Comparison of ENCODE assay signal across 11 cellular contexts in genomic region chr19:48632692-48633147, GRCh38. TPM values are rescaled to one million over a fixed set of nuclear protein-coding genes. Genes with fewer than 3 reads are reported as not detected.
DNase-seq lines count a peak whose midpoint lies in the region; ATAC-seq and TF ChIP-seq lines count a peak whose summit lies in the region.
"Had no signal": no experiment of that assay in that cellular context is flagged by ENCODE, and none has a peak within 500 bp of the region (broad histone marks: within the 10 kb centered on the region; RNA-seq: fewer than 3 reads in every experiment).

No MANE protein-coding gene starts in this region.

- no peak for TF ChIP-seq CTCF in WERI-Rb-1 (IDR thresholded peaks at IDR 0.05; ENCODE audit: low read depth, low read length)
- TF ChIP-seq CTCF in left ventricle myocardium inferior (IDR thresholded peaks at IDR 0.05; ENCODE audit: borderline replicate concordance) = no peak
- TF ChIP-seq CTCF in thyroid gland (IDR thresholded peaks at IDR 0.05) = no peak

- H3K4me1 Mint-ChIP-seq in activated T-cell treated with anti-CD3 and anti-CD28 coated beads, Interleukin-2, amount 50 U/mL, for 24 hours (ENCODE audit: low read depth) = peaks cover 58% of the 10 kb centered on the region
- peaks cover 37% of the 10 kb centered on the region for H3K4me1 Mint-ChIP-seq in activated T-cell treated with anti-CD3 and anti-CD28 coated beads, Interleukin-2, amount 50 U/mL, for 4 hours (ENCODE audit: low read depth)

- peak overlapping the region; percentile 94 for H3K27ac Mint-ChIP-seq in activated T-cell treated with anti-CD3 and anti-CD28 coated beads, Interleukin-2, amount 50 U/mL, for 24 hours

- H3K27me3 Mint-ChIP-seq in activated T-cell treated with anti-CD3 and anti-CD28 coated beads, Interleukin-2, amount 50 U/mL, for 24 hours = no peaks in the 10 kb centered on the region
- H3K27me3 Mint-ChIP-seq in activated T-cell treated with anti-CD3 and anti-CD28 coated beads, Interleukin-2, amount 50 U/mL, for 4 hours (ENCODE audit: low read depth) = no peaks in the 10 kb centered on the region

- H3K36me3 ChIP-seq in WERI-Rb-1 = peaks cover 33% of the 10 kb centered on the region
- H3K36me3 ChIP-seq in left ventricle myocardium inferior = peaks cover 12% of the 10 kb centered on the region
- no peaks in the 10 kb centered on the region for H3K36me3 ChIP-seq in thyroid gland

- H3K9me3 ChIP-seq in WERI-Rb-1 (ENCODE audit: severe bottlenecking) = no peaks in the 10 kb centered on the region
- no peaks in the 10 kb centered on the region for H3K9me3 ChIP-seq in left ventricle myocardium inferior (replicated peaks)
- H3K9me3 ChIP-seq in thyroid gland = no peaks in the 10 kb centered on the region

- peaks cover 39% of the 10 kb centered on the region for H3K36me3 Mint-ChIP-seq in activated T-cell treated with anti-CD3 and anti-CD28 coated beads, Interleukin-2, amount 50 U/mL, for 24 hours (ENCODE audit: low read depth)
- H3K36me3 Mint-ChIP-seq in activated T-cell treated with anti-CD3 and anti-CD28 coated beads, Interleukin-2, amount 50 U/mL, for 4 hours (ENCODE audit: insufficient read depth) = peaks cover 10% of the 10 kb centered on the region

- TF ChIP-seq POLR2A in thyroid gland (IDR thresholded peaks at IDR 0.05) = no peak

- H3K4me3 ChIP-seq in WERI-Rb-1 (ENCODE audit: low read depth, low read length) (no peak overlapping the region), left ventricle myocardium inferior (peak overlapping the region; percentile 81), thyroid gland (replicated peaks in 1 of 3) (no peak overlapping the region)

- H3K9me3 Mint-ChIP-seq in activated T-cell treated with anti-CD3 and anti-CD28 coated beads, Interleukin-2, amount 50 U/mL, for 24 hours = no peaks in the 10 kb centered on the region
- no peaks in the 10 kb centered on the region for H3K9me3 Mint-ChIP-seq in activated T-cell treated with anti-CD3 and anti-CD28 coated beads, Interleukin-2, amount 50 U/mL, for 4 hours

- no peaks in the 10 kb centered on the region for H3K27me3 ChIP-seq in WERI-Rb-1 (ENCODE audit: insufficient read depth, low read depth, severe bottlenecking)
- no peaks in the 10 kb centered on the region for H3K27me3 ChIP-seq in left ventricle myocardium inferior (ENCODE audit: low read depth)
- no peaks in the 10 kb centered on the region for H3K27me3 ChIP-seq in thyroid gland

- ATAC-seq in activated T-cell treated with anti-CD3 and anti-CD28 coated beads, Interleukin-2, amount 50 U/mL, for 4 hours = no peak
- ATAC-seq in HG03457 (IDR thresholded peaks at IDR 0.05; ENCODE audit: unreplicated experiment) (no peak), GM21528 (IDR thresholded peaks at IDR 0.05; ENCODE audit: low FRiP score, unreplicated experiment) (no peak)

- intact Hi-C loops in left ventricle myocardium inferior (cut with micrococcal nuclease) (no loop called here), thyroid gland (cut with DNase I) (no loop called here)

- H3K4me3 Mint-ChIP-seq in activated T-cell treated with anti-CD3 and anti-CD28 coated beads, Interleukin-2, amount 50 U/mL, for 24 hours = no peak overlapping the region
- no peak overlapping the region for H3K4me3 Mint-ChIP-seq in activated T-cell treated with anti-CD3 and anti-CD28 coated beads, Interleukin-2, amount 50 U/mL, for 4 hours

- no peak for DNase-seq in activated T-cell treated with anti-CD3 and anti-CD28 coated beads, Interleukin-2, amount 50 U/mL, for 24 hours
- DNase-seq in activated T-cell treated with anti-CD3 and anti-CD28 coated beads, Interleukin-2, amount 50 U/mL, for 4 hours = no peak
- DNase-seq in WERI-Rb-1 (no peak), left ventricle myocardium inferior (no peak), thyroid gland (peak in 1 of 2 donors; percentile 50), NCI-H187 (lab: John Stamatoyannopoulos, UW) (no peak)
- DNase-seq: AML-193, T-helper 2 cell had no signal

- H3K27ac ChIP-seq in WERI-Rb-1 (peak overlapping the region; percentile 43), left ventricle myocardium inferior (replicated peaks) (peak overlapping the region; percentile 98), thyroid gland (peak overlapping the region; percentile 98 to 99 (median 99))

- peaks cover 78% of the 10 kb centered on the region for H3K4me1 ChIP-seq in left ventricle myocardium inferior
- H3K4me1 ChIP-seq in thyroid gland = peaks cover 23 to 50% of the 10 kb centered on the region in 2 donors

RNA-seq across cellular contexts. Expression of gene DBP, which starts 4.5 kb away (rescaled TPM):
- total RNA-seq in activated T-cell treated with anti-CD3 and anti-CD28 coated beads, Interleukin-2, amount 50 U/mL, for 4 hours = 10 to 100 TPM in 2 of 3 donors, 1 to 10 TPM in 1; 6.7 to 12.3 (median 11.2) TPM
- total RNA-seq in left ventricle myocardium inferior = 7.9 TPM
- 10 to 100 TPM; 18.9 to 32.8 (median 25.1) TPM for total RNA-seq in thyroid gland

RNA-seq across cellular contexts. Expression of gene CA11, which starts 13.3 kb away (rescaled TPM):
- 10 to 100 TPM in 1 of 3 donors, 1 to 10 TPM in 2; 8.8 to 11.6 (median 9.1) TPM for total RNA-seq in activated T-cell treated with anti-CD3 and anti-CD28 coated beads, Interleukin-2, amount 50 U/mL, for 4 hours
- total RNA-seq in left ventricle myocardium inferior (4.5 TPM), thyroid gland (10 to 100 TPM in 1 of 4 donors, 1 to 10 TPM in 3; 4.6 to 13.4 (median 6.3) TPM)

RNA-seq across cellular contexts. Expression of gene SPHK2, which starts 13.4 kb away (rescaled TPM):
- 10 to 100 TPM; 39.8 to 43.1 (median 40.6) TPM for total RNA-seq in activated T-cell treated with anti-CD3 and anti-CD28 coated beads, Interleukin-2, amount 50 U/mL, for 4 hours
- total RNA-seq in left ventricle myocardium inferior (8.0 TPM), thyroid gland (10 to 100 TPM; 17.1 to 45.4 (median 31.4) TPM)

RNA-seq across cellular contexts. Expression of gene RPL18, which starts 13.7 kb away (rescaled TPM):
- 1,000 to 10,000 TPM; 2,406 to 2,595 (median 2,478) TPM for total RNA-seq in activated T-cell treated with anti-CD3 and anti-CD28 coated beads, Interleukin-2, amount 50 U/mL, for 4 hours
- total RNA-seq in left ventricle myocardium inferior (530 TPM), thyroid gland (1,000 to 10,000 TPM; 1,845 to 2,426 (median 1,951) TPM)

RNA-seq across cellular contexts. Expression of gene FAM83E, which starts 17.8 kb away (rescaled TPM):
- 10 to 100 TPM; 11.3 to 15.7 (median 13.1) TPM for total RNA-seq in activated T-cell treated with anti-CD3 and anti-CD28 coated beads, Interleukin-2, amount 50 U/mL, for 4 hours
- total RNA-seq in left ventricle myocardium inferior = not detected
- total RNA-seq in thyroid gland = not detected
- total RNA-seq: subcutaneous adipose tissue had no signal

Comparison
In these comparisons a context has a peak if more than half of its experiments do, and no peak if none do; other contexts are left out.
1. H3K27ac ChIP-seq: peak in every context shown above with its lines; median percentile 99 in thyroid gland; 98 in left ventricle myocardium inferior; 43 in WERI-Rb-1.